ENCODE assay signal across 1 cellular context in the genomic region with DNA sequence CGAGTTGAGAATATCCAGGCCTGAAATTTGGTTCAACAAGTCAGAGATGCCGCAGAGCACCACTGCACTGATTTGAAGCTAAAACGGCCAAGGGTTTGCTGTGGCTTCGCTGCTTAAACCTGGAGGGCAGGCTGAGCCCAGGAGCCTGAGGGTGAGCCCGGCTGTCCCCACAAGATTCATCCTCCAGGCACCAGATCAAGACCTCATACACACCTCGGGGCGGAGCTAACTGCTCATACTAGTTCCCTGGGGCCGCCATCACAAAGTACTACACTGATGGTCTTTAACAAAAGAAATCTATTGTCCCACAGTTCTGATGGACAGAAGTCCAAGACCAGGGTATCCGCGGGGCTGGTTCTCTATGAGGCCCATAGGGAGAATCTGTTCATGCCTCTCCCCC.
TF ChIP-seq lines count a peak whose summit lies in the region.

No MANE protein-coding gene starts in this region.

TF ChIP-seq in K562, 482 proteins besides CTCF, POLR2A, EP300 and RAD21 (continued from another document):
- TF ChIP-seq, protein P1, sequence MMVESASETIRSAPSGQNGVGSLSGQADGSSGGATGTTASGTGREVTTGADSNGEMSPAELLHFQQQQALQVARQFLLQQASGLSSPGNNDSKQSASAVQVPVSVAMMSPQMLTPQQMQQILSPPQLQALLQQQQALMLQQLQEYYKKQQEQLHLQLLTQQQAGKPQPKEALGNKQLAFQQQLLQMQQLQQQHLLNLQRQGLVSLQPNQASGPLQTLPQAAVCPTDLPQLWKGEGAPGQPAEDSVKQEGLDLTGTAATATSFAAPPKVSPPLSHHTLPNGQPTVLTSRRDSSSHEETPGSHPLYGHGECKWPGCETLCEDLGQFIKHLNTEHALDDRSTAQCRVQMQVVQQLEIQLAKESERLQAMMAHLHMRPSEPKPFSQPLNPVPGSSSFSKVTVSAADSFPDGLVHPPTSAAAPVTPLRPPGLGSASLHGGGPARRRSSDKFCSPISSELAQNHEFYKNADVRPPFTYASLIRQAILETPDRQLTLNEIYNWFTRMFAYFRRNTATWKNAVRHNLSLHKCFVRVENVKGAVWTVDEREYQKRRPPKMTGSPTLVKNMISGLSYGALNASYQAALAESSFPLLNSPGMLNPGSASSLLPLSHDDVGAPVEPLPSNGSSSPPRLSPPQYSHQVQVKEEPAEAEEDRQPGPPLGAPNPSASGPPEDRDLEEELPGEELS (CRISPR knock-in tag; IDR thresholded peaks at IDR 0.05; ENCODE audit: borderline replicate concordance) = no peak
- TF ChIP-seq NFIX (CRISPR knock-in tag; IDR thresholded peaks at IDR 0.05; ENCODE audit: low read depth) = no peak
- TF ChIP-seq SIRT6 (IDR thresholded peaks at IDR 0.05; ENCODE audit: low read depth, low read length) = no peak
- no peak for TF ChIP-seq FOS (IDR thresholded peaks at IDR 0.05; ENCODE audit: extremely low read depth, insufficient read length)
- TF ChIP-seq DIDO1 (tag; IDR thresholded peaks at IDR 0.05; ENCODE audit: low read depth) = no peak
